Comparison of ENCODE assay signal across 8 cellular contexts in the genomic region with DNA sequence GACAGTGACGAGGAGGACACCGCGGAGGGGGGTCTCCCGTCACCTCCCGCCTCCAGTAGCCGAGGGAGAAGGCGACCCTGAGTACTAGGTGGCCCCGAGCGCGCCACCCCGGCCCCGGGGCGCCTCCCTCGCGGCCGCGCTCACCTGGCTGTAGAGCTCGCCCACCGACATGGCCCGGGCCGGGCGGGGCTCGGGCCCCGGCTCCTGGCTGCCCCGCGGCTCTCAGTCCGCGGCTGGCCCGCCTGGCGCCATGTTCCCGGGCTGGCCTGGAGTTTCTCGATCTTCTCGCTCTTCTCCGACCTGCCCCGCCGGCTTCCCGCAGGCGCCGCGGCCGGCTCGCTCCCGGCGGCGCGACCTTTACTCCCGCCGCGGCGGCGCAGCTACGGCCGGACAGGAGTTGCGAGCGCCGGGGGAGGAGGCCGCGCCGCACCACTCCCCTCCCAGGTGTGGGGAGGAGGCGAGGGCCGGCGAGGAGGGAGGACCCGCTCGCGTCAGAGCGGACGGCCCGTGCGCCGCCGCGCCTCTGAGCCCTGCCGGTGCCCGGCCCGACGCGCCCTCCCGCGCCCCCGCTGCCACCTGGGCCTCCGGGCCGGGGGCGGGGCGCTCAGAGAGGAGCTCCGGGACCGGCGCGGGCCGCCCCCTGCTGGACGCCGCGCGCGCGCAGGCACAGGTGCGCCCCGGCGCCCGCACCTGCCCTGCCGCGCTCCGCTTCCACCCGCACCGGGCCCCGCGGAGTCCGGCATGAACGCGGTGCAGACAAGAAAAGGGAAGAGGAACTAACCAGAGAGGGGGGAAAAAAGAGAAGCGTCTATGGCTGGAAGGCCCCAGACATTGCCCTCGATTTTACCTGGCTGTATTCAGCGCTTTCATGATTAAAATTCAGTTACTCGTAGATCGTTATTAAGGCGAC. TPM values are rescaled to one million over a fixed set of nuclear protein-coding genes. Genes with fewer than 3 reads are reported as not detected.
DNase-seq lines count a peak whose midpoint lies in the region; ATAC-seq and TF ChIP-seq lines count a peak whose summit lies in the region.

A gene (minus strand): TSS at position 525 of the 910 bp plus-strand sequence. CDS start 354 bp downstream, at position 171.

- peak in 8 of 9 donors; percentile 7 to 56 (median 30) for TF ChIP-seq CTCF in heart right ventricle (IDR thresholded peaks at IDR 0.05)
- TF ChIP-seq CTCF in retinal pigment epithelial cell (conservative IDR thresholded peaks at IDR 0.05; ENCODE audit: low read depth, low read length), result no peak

- peaks cover 64% of the 10 kb centered on the region for H3K27me3 Mint-ChIP-seq in activated T-helper 2 cell treated with anti-CD3 and anti-CD28 coated beads, Interferon-gamma antibody, Interleukin-2, Interleukin-4, amounts not matched to agents 10 μg/mL and 5 μg/mL and 100 μg/mL, durations not matched to agents 14 hours and 24 hours and 36 hours (ENCODE audit: low read depth)

- 1% methylated on average over 107 to 114 of the region's 115 CpGs for whole genome bisulfite sequencing in heart right ventricle, 2 donors

- peaks cover 16 to 92% (median 79%) of the 10 kb centered on the region in 7 donors for H3K27me3 ChIP-seq in heart right ventricle

- H3K27ac Mint-ChIP-seq in activated T-helper 2 cell treated with anti-CD3 and anti-CD28 coated beads, Interferon-gamma antibody, Interleukin-2, Interleukin-4, amounts not matched to agents 10 μg/mL and 5 μg/mL and 100 μg/mL, durations not matched to agents 14 hours and 24 hours and 36 hours, result no peak within 1 kb of the TSS

- peaks cover 0 to 13% (median 11%) of the 10 kb centered on the region in 9 donors for H3K4me1 ChIP-seq in heart right ventricle

- DNase-seq in NOMO-1 (lab: John Stamatoyannopoulos, UW; ENCODE audit: unreplicated experiment in 2 of 2) (peak; percentile 37 to 59), NOMO-1 treated with dmso at 0.1 percent for 144 hours (lab: John Stamatoyannopoulos, UW; ENCODE audit: unreplicated experiment) (no peak), NCI-H526 treated with DMSO at 0.1 percent for 48 hours (lab: John Stamatoyannopoulos, UW) (peak; percentile 65), heart right ventricle (peak in 1 of 2 donors; percentile 25), retinal pigment epithelial cell (ENCODE audit: low read depth) (no peak), amniotic stem cell (lab: John Stamatoyannopoulos, UW) (no peak)
- peak; percentile 17 for DNase-seq in activated T-helper 2 cell treated with anti-CD3 and anti-CD28 coated beads, Interferon-gamma antibody, Interleukin-2, Interleukin-4, amounts not matched to agents 10 μg/mL and 5 μg/mL and 100 μg/mL, durations not matched to agents 14 hours and 24 hours and 36 hours (ENCODE audit: low spot score)

- no peaks in the 10 kb centered on the region for H3K36me3 Mint-ChIP-seq in activated T-helper 2 cell treated with anti-CD3 and anti-CD28 coated beads, Interferon-gamma antibody, Interleukin-2, Interleukin-4, amounts not matched to agents 10 μg/mL and 5 μg/mL and 100 μg/mL, durations not matched to agents 14 hours and 24 hours and 36 hours (ENCODE audit: low read depth)

- H3K4me3 ChIP-seq in heart right ventricle (peak within 1 kb of the TSS; percentile 21 to 60 (median 53)), retinal pigment epithelial cell (ENCODE audit: low read length) (peak within 1 kb of the TSS; percentile 44)

- H3K36me3 ChIP-seq in heart right ventricle, result no peaks in the 10 kb centered on the region

- ATAC-seq in HG03039 (IDR thresholded peaks at IDR 0.05; ENCODE audit: unreplicated experiment) (peak; percentile 66), heart right ventricle (peak; percentile 46 to 90 (median 64))

- H3K9me3 ChIP-seq in heart right ventricle, result no peaks in the 10 kb centered on the region

- no peaks in the 10 kb centered on the region for H3K9me3 Mint-ChIP-seq in activated T-helper 2 cell treated with anti-CD3 and anti-CD28 coated beads, Interferon-gamma antibody, Interleukin-2, Interleukin-4, amounts not matched to agents 10 μg/mL and 5 μg/mL and 100 μg/mL, durations not matched to agents 14 hours and 24 hours and 36 hours

- H3K27ac ChIP-seq in heart right ventricle, result no peak within 1 kb of the TSS

- peak within 1 kb of the TSS; percentile 13 for H3K4me3 Mint-ChIP-seq in activated T-helper 2 cell treated with anti-CD3 and anti-CD28 coated beads, Interferon-gamma antibody, Interleukin-2, Interleukin-4, amounts not matched to agents 10 μg/mL and 5 μg/mL and 100 μg/mL, durations not matched to agents 14 hours and 24 hours and 36 hours (ENCODE audit: low read depth)

- intact Hi-C loops in activated T-helper 2 cell treated with anti-CD3 and anti-CD28 coated beads, Interferon-gamma antibody, Interleukin-2, Interleukin-4, amounts not matched to agents 10 μg/mL and 5 μg/mL and 100 μg/mL, durations not matched to agents 14 hours and 24 hours and 36 hours (cut with micrococcal nuclease), result loop anchor here (5.0 kb wide), 1 partner anchor 183 kb away; no protein-coding TSS in a partner anchor
- intact Hi-C loops in heart right ventricle (cut with DNase I), result loop anchor here in 5 of 10 donors (5.0 to 10.0 kb wide), 5 partner anchors 180 to 680 kb away; no protein-coding TSS in a partner anchor

- H3K4me1 Mint-ChIP-seq in activated T-helper 2 cell treated with anti-CD3 and anti-CD28 coated beads, Interferon-gamma antibody, Interleukin-2, Interleukin-4, amounts not matched to agents 10 μg/mL and 5 μg/mL and 100 μg/mL, durations not matched to agents 14 hours and 24 hours and 36 hours (ENCODE audit: low read depth), result no peaks in the 10 kb centered on the region

RNA-seq across cellular contexts. Expression of the gene that starts here (rescaled TPM):
- total RNA-seq in activated T-helper 2 cell treated with anti-CD3 and anti-CD28 coated beads, Interferon-gamma antibody, Interleukin-2, Interleukin-4, amounts not matched to agents 10 μg/mL and 5 μg/mL and 100 μg/mL, durations not matched to agents 14 hours and 24 hours and 36 hours, result not detected in 2 replicates
- 1 to 10 TPM in 5 of 10 donors, under 1 TPM in 5; 0.20 to 3.7 (median 1.3) TPM for total RNA-seq in heart right ventricle
- polyA plus RNA-seq in heart right ventricle, result under 1 TPM; 0.44 to 0.58 TPM

Comparison
In these comparisons a context has a peak if more than half of its experiments do, and no peak if none do; other contexts are left out.
1. DNase-seq: peak in NOMO-1 (2 of 2) and NCI-H526 treated with DMSO at 0.1 percent for 48 hours (single experiment); none in NOMO-1 treated with dmso at 0.1 percent for 144 hours (single experiment), retinal pigment epithelial cell (single experiment) and amniotic stem cell (single experiment).
2. Peak in DNase-seq in activated T-helper 2 cell treated with anti-CD3 and anti-CD28 coated beads, Interferon-gamma antibody, Interleukin-2, Interleukin-4, amounts not matched to agents 10 μg/mL and 5 μg/mL and 100 μg/mL, durations not matched to agents 14 hours and 24 hours and 36 hours; RNA of the gene not detected or under 1 TPM.